In genomic region chr7:138081868-138082267, GRCh38 we compare ENCODE assay signal across 40 cellular contexts. TPM values are rescaled to one million over a fixed set of nuclear protein-coding genes. Genes with fewer than 3 reads are reported as not detected.
"Had no signal": no experiment of that assay in that cellular context is flagged by ENCODE, and none has a peak within 500 bp of the region (broad histone marks: within the 10 kb centered on the region; RNA-seq: fewer than 3 reads in every experiment).

No MANE protein-coding gene starts in this region.

- H3K9me3 ChIP-seq: ascending aorta had no signal

- H3K36me3 Mint-ChIP-seq: activated CD8-positive, alpha-beta memory T cell treated with anti-CD3 and anti-CD28 coated beads, Interleukin-2, amount 10 ng/mL, durations not matched to agents 7 days and 5 days; activated naive CD4-positive, alpha-beta T cell treated with anti-CD3 and anti-CD28 coated beads, Interleukin-2, amount 10 ng/mL, durations not matched to agents 7 days and 5 days; activated naive CD4-positive, alpha-beta T cell treated with anti-CD3 and anti-CD28 coated beads, Interleukin-2, amount 50 U/mL, for 24 hours; activated naive CD8-positive, alpha-beta T cell; activated naive CD8-positive, alpha-beta T cell treated with anti-CD3 and anti-CD28 coated beads, Interleukin-2, amount 10 ng/mL, durations not matched to agents 7 days and 5 days; brain had no signal

- DNase-seq: activated CD4-positive, alpha-beta memory T cell treated with anti-CD3 and anti-CD28 coated beads, Interleukin-2, amount 10 ng/mL, durations not matched to agents 7 days and 5 days; activated CD4-positive, alpha-beta T cell treated with anti-CD3 and anti-CD28 coated beads for 1 hour; activated CD4-positive, alpha-beta T cell treated with anti-CD3 and anti-CD28 coated beads for 36 hours; activated CD4-positive, alpha-beta T cell treated with anti-CD3 and anti-CD28 coated beads for 48 hours; activated CD4-positive, alpha-beta T cell treated with anti-CD3 and anti-CD28 coated beads, Interleukin-2, amount 10 ng/mL, durations not matched to agents 7 days and 5 days; activated CD4-positive, alpha-beta T cell treated with anti-CD3 and anti-CD28 coated beads, Interleukin-2, amount 50 U/mL, for 48 hours; activated CD4-positive, CD25-positive, alpha-beta regulatory T cell; activated CD8-positive, alpha-beta memory T cell treated with anti-CD3 and anti-CD28 coated beads for 24 hours; activated CD8-positive, alpha-beta memory T cell treated with anti-CD3 and anti-CD28 coated beads, Interleukin-2, amount 10 ng/mL, durations not matched to agents 7 days and 5 days; activated CD8-positive, alpha-beta memory T cell treated with anti-CD3 and anti-CD28 coated beads, Interleukin-2, amount 50 U/mL, for 48 hours; activated CD8-positive, alpha-beta T cell treated with anti-CD3 and anti-CD28 coated beads, Interleukin-2, amount 10 ng/mL, durations not matched to agents 7 days and 5 days; activated effector memory CD4-positive, alpha-beta T cell treated with Interleukin-2 at 50 U/mL for 16 hours; activated gamma-delta T cell; activated naive CD4-positive, alpha-beta T cell treated with anti-CD3 and anti-CD28 coated beads, Interleukin-2, amount 10 ng/mL, durations not matched to agents 7 days and 5 days; activated naive CD4-positive, alpha-beta T cell treated with Interleukin-2 at 50 U/mL for 16 hours; activated naive CD8-positive, alpha-beta T cell treated with anti-CD3 and anti-CD28 coated beads, Interleukin-2, amount 10 ng/mL, durations not matched to agents 7 days and 5 days; activated naive CD8-positive, alpha-beta T cell treated with anti-CD3 and anti-CD28 coated beads, Interleukin-2, amount 50 U/mL, for 24 hours; activated T-cell treated with anti-CD3 and anti-CD28 coated beads, Interleukin-2, amount 50 U/mL, for 24 hours; activated T-cell treated with anti-CD3 and anti-CD28 coated beads, Interleukin-2, amount 50 U/mL, for 48 hours; amygdala; anterior cingulate cortex; caudate nucleus; SW 1271; T-helper 1 cell; T-helper 2 cell; T-helper 9 cell; WERI-Rb-1 had no signal

- H3K9me3 Mint-ChIP-seq: activated CD4-positive, alpha-beta memory T cell treated with anti-CD3 and anti-CD28 coated beads, Interleukin-2, amount 10 ng/mL, durations not matched to agents 7 days and 5 days; activated CD4-positive, alpha-beta T cell treated with anti-CD3 and anti-CD28 coated beads, Interleukin-2, amount 10 ng/mL, durations not matched to agents 7 days and 5 days; activated naive CD4-positive, alpha-beta T cell treated with anti-CD3 and anti-CD28 coated beads, Interleukin-2, amount 10 ng/mL, durations not matched to agents 7 days and 5 days; activated naive CD4-positive, alpha-beta T cell treated with anti-CD3 and anti-CD28 coated beads, Interleukin-2, amount 50 U/mL, for 24 hours; activated naive CD8-positive, alpha-beta T cell treated with anti-CD3 and anti-CD28 coated beads, Interleukin-2, amount 10 ng/mL, durations not matched to agents 7 days and 5 days; activated naive CD8-positive, alpha-beta T cell treated with anti-CD3 and anti-CD28 coated beads, Interleukin-2, amount 50 U/mL, for 24 hours; activated T-cell treated with anti-CD3 and anti-CD28 coated beads, Interleukin-2, amount 50 U/mL, for 24 hours; activated T-helper 2 cell treated with anti-CD3 and anti-CD28 coated beads, Interferon-gamma antibody, Interleukin-2, Interleukin-4, amounts not matched to agents 10 μg/mL and 5 μg/mL and 100 μg/mL, durations not matched to agents 14 hours and 24 hours and 36 hours; brain; central memory CD8-positive, alpha-beta T cell; T-helper 1 cell treated with Interleukin-12 subunit alpha and Interleukin-12 subunit beta and Interleukin-4 antibody, amounts not matched to agents 30 μg/mL and 1 μg/mL, for 36 hours; T-helper 2 cell treated with Interferon-gamma antibody and Interleukin-4, amounts not matched to agents 5 μg/mL and 100 μg/mL, for 36 hours had no signal

- H3K27me3 Mint-ChIP-seq: activated naive CD8-positive, alpha-beta T cell treated with anti-CD3 and anti-CD28 coated beads, Interleukin-2, amount 10 ng/mL, durations not matched to agents 7 days and 5 days had no signal

- FAIRE-seq: bronchial epithelial cell had no signal

- H3K27ac ChIP-seq: ascending aorta, cardiac muscle cell, WERI-Rb-1 had no signal

- H3K4me1 ChIP-seq: ascending aorta had no signal

- H3K4me3 Mint-ChIP-seq: activated CD4-positive, alpha-beta memory T cell treated with anti-CD3 and anti-CD28 coated beads, Interleukin-2, amount 10 ng/mL, durations not matched to agents 7 days and 5 days; activated CD4-positive, alpha-beta T cell treated with anti-CD3 and anti-CD28 coated beads for 36 hours; activated CD4-positive, alpha-beta T cell treated with anti-CD3 and anti-CD28 coated beads, Interleukin-2, amount 10 ng/mL, durations not matched to agents 7 days and 5 days; activated CD8-positive, alpha-beta memory T cell treated with anti-CD3 and anti-CD28 coated beads, Interleukin-2, amount 10 ng/mL, durations not matched to agents 7 days and 5 days; activated CD8-positive, alpha-beta T cell treated with anti-CD3 and anti-CD28 coated beads, Interleukin-2, amount 10 ng/mL, durations not matched to agents 7 days and 5 days; activated naive CD4-positive, alpha-beta T cell treated with anti-CD3 and anti-CD28 coated beads, Interleukin-2, amount 10 ng/mL, durations not matched to agents 7 days and 5 days; activated naive CD4-positive, alpha-beta T cell treated with anti-CD3 and anti-CD28 coated beads, Interleukin-2, amount 50 U/mL, for 24 hours; activated naive CD8-positive, alpha-beta T cell; activated naive CD8-positive, alpha-beta T cell treated with anti-CD3 and anti-CD28 coated beads, Interleukin-2, amount 10 ng/mL, durations not matched to agents 7 days and 5 days; activated naive CD8-positive, alpha-beta T cell treated with anti-CD3 and anti-CD28 coated beads, Interleukin-2, amount 50 U/mL, for 24 hours; activated T-cell treated with anti-CD3 and anti-CD28 coated beads, Interleukin-2, amount 50 U/mL, for 24 hours; brain; central memory CD8-positive, alpha-beta T cell; T-helper 1 cell treated with Interleukin-12 subunit alpha and Interleukin-12 subunit beta and Interleukin-4 antibody, amounts not matched to agents 30 μg/mL and 1 μg/mL, for 36 hours; T-helper 2 cell treated with Interferon-gamma antibody and Interleukin-4, amounts not matched to agents 5 μg/mL and 100 μg/mL, for 36 hours; WTC11 had no signal

- H3K27ac Mint-ChIP-seq: activated CD4-positive, alpha-beta memory T cell treated with anti-CD3 and anti-CD28 coated beads, Interleukin-2, amount 10 ng/mL, durations not matched to agents 7 days and 5 days; activated CD4-positive, alpha-beta T cell treated with anti-CD3 and anti-CD28 coated beads for 36 hours; activated CD4-positive, alpha-beta T cell treated with anti-CD3 and anti-CD28 coated beads, Interleukin-2, amount 10 ng/mL, durations not matched to agents 7 days and 5 days; activated CD8-positive, alpha-beta memory T cell treated with anti-CD3 and anti-CD28 coated beads, Interleukin-2, amount 10 ng/mL, durations not matched to agents 7 days and 5 days; activated CD8-positive, alpha-beta T cell treated with anti-CD3 and anti-CD28 coated beads, Interleukin-2, amount 10 ng/mL, durations not matched to agents 7 days and 5 days; activated naive CD4-positive, alpha-beta T cell treated with anti-CD3 and anti-CD28 coated beads, Interleukin-2, amount 10 ng/mL, durations not matched to agents 7 days and 5 days; activated naive CD4-positive, alpha-beta T cell treated with anti-CD3 and anti-CD28 coated beads, Interleukin-2, amount 50 U/mL, for 24 hours; activated naive CD8-positive, alpha-beta T cell; activated naive CD8-positive, alpha-beta T cell treated with anti-CD3 and anti-CD28 coated beads, Interleukin-2, amount 10 ng/mL, durations not matched to agents 7 days and 5 days; activated naive CD8-positive, alpha-beta T cell treated with anti-CD3 and anti-CD28 coated beads, Interleukin-2, amount 50 U/mL, for 24 hours; activated T-cell treated with anti-CD3 and anti-CD28 coated beads, Interleukin-2, amount 50 U/mL, for 24 hours; activated T-helper 2 cell treated with anti-CD3 and anti-CD28 coated beads, Interferon-gamma antibody, Interleukin-2, Interleukin-4, amounts not matched to agents 10 μg/mL and 5 μg/mL and 100 μg/mL, durations not matched to agents 14 hours and 24 hours and 36 hours; brain; T-helper 1 cell treated with Interleukin-12 subunit alpha and Interleukin-12 subunit beta and Interleukin-4 antibody, amounts not matched to agents 30 μg/mL and 1 μg/mL, for 36 hours; T-helper 2 cell treated with Interferon-gamma antibody and Interleukin-4, amounts not matched to agents 5 μg/mL and 100 μg/mL, for 36 hours; WTC11 had no signal

- H3K27me3 ChIP-seq: ascending aorta, cardiac muscle cell had no signal

- H3K4me1 Mint-ChIP-seq: activated CD4-positive, alpha-beta memory T cell treated with anti-CD3 and anti-CD28 coated beads, Interleukin-2, amount 10 ng/mL, durations not matched to agents 7 days and 5 days; activated CD4-positive, alpha-beta T cell treated with anti-CD3 and anti-CD28 coated beads for 36 hours; activated CD4-positive, alpha-beta T cell treated with anti-CD3 and anti-CD28 coated beads, Interleukin-2, amount 10 ng/mL, durations not matched to agents 7 days and 5 days; activated CD8-positive, alpha-beta memory T cell treated with anti-CD3 and anti-CD28 coated beads, Interleukin-2, amount 10 ng/mL, durations not matched to agents 7 days and 5 days; activated naive CD4-positive, alpha-beta T cell treated with anti-CD3 and anti-CD28 coated beads, Interleukin-2, amount 10 ng/mL, durations not matched to agents 7 days and 5 days; activated naive CD4-positive, alpha-beta T cell treated with anti-CD3 and anti-CD28 coated beads, Interleukin-2, amount 50 U/mL, for 24 hours; activated naive CD8-positive, alpha-beta T cell treated with anti-CD3 and anti-CD28 coated beads, Interleukin-2, amount 10 ng/mL, durations not matched to agents 7 days and 5 days; activated naive CD8-positive, alpha-beta T cell treated with anti-CD3 and anti-CD28 coated beads, Interleukin-2, amount 50 U/mL, for 24 hours; brain; central memory CD8-positive, alpha-beta T cell; WTC11 had no signal

- H3K4me3 ChIP-seq: ascending aorta, cardiac muscle cell had no signal

- H3K36me3 ChIP-seq: ascending aorta, cardiac muscle cell, WERI-Rb-1 had no signal

- ATAC-seq: activated CD4-positive, alpha-beta T cell treated with anti-CD3 and anti-CD28 coated beads for 36 hours; activated CD4-positive, CD25-positive, alpha-beta regulatory T cell treated with anti-CD3 and anti-CD28 coated beads, Interleukin-2, amount 50 U/mL, for 24 hours; activated CD8-positive, alpha-beta memory T cell treated with anti-CD3 and anti-CD28 coated beads, Interleukin-2, amount 10 ng/mL, durations not matched to agents 7 days and 5 days; activated CD8-positive, alpha-beta T cell treated with anti-CD3 and anti-CD28 coated beads, Interleukin-2, amount 10 ng/mL, durations not matched to agents 7 days and 5 days; activated naive CD8-positive, alpha-beta T cell treated with anti-CD3 and anti-CD28 coated beads, Interleukin-2, amount 50 U/mL, for 24 hours; WTC11 had no signal

RNA-seq across cellular contexts. Expression of gene AKR1D1, which starts 5.6 kb away (rescaled TPM):
- total RNA-seq: activated CD4-positive, alpha-beta memory T cell treated with anti-CD3 and anti-CD28 coated beads, Interleukin-2, amount 10 ng/mL, durations not matched to agents 7 days and 5 days; activated CD4-positive, alpha-beta T cell treated with anti-CD3 and anti-CD28 coated beads for 36 hours; activated CD4-positive, alpha-beta T cell treated with anti-CD3 and anti-CD28 coated beads, Interleukin-2, amount 10 ng/mL, durations not matched to agents 7 days and 5 days; activated CD8-positive, alpha-beta memory T cell treated with anti-CD3 and anti-CD28 coated beads, Interleukin-2, amount 10 ng/mL, durations not matched to agents 7 days and 5 days; activated CD8-positive, alpha-beta T cell treated with anti-CD3 and anti-CD28 coated beads, Interleukin-2, amount 10 ng/mL, durations not matched to agents 7 days and 5 days; activated naive CD8-positive, alpha-beta T cell treated with anti-CD3 and anti-CD28 coated beads, Interleukin-2, amount 10 ng/mL, durations not matched to agents 7 days and 5 days; activated T-helper 2 cell treated with anti-CD3 and anti-CD28 coated beads, Interferon-gamma antibody, Interleukin-2, Interleukin-4, amounts not matched to agents 10 μg/mL and 5 μg/mL and 100 μg/mL, durations not matched to agents 14 hours and 24 hours and 36 hours; ascending aorta; cardiac muscle cell had no signal
- polyA plus RNA-seq: adipose tissue had no signal
